ENCODE assay signal across 19 cellular contexts in genomic region chr11:128663824-128664223, GRCh38.
"Had no signal": no experiment of that assay in that cellular context is flagged by ENCODE, and none has a peak within 500 bp of the region (broad histone marks: within the 10 kb centered on the region; RNA-seq: fewer than 3 reads in every experiment).

No MANE protein-coding gene starts in this region.

- H3K36me3 Mint-ChIP-seq: natural killer cell treated with Interleukin-12 subunit alpha and Interleukin-12 subunit beta and Interleukin-15 and Interleukin-18, amount 100 ng/mL, for 72 hours had no signal

- H3K27ac ChIP-seq: brain microvascular endothelial cell, prostate gland, skin epidermis, transverse colon had no signal

- H3K4me3 Mint-ChIP-seq: natural killer cell treated with Interleukin-12 subunit alpha and Interleukin-12 subunit beta and Interleukin-15 and Interleukin-18, amount 100 ng/mL, for 72 hours; T-helper 2 cell treated with Interferon-gamma antibody and Interleukin-4, amounts not matched to agents 5 μg/mL and 100 μg/mL, for 36 hours had no signal

- DNase-seq: activated CD4-positive, alpha-beta T cell treated with anti-CD3 and anti-CD28 coated beads, Interleukin-2, amount 50 U/mL, for 4 hours; activated naive CD4-positive, alpha-beta T cell treated with Interleukin-2 at 50 U/mL for 16 hours; activated T-cell treated with anti-CD3 and anti-CD28 coated beads for 4 hours; anterior cingulate cortex; brain microvascular endothelial cell; effector memory CD4-positive, alpha-beta T cell; foreskin fibroblast; hypothalamus; left ventricle myocardium superior; mesenchymal stem cell; right cardiac atrium; stimulated activated CD4-positive, alpha-beta T cell treated with anti-CD3 and anti-CD28 coated beads, Interleukin-4, amount 100 ng/mL, for 4 hours; stimulated activated naive CD8-positive, alpha-beta T cell treated with anti-CD3 and anti-CD28 coated beads, Interleukin-15, Interleukin-2, amounts not matched to agents 100 U/mL and 50 U/mL, for 24 hours; transverse colon had no signal

- ATAC-seq: activated CD4-positive, CD25-positive, alpha-beta regulatory T cell treated with anti-CD3 and anti-CD28 coated beads, Interleukin-2, amount 50 U/mL, for 24 hours; left ventricle myocardium superior; natural killer cell treated with Interleukin-12 subunit alpha and Interleukin-12 subunit beta and Interleukin-15 and Interleukin-18, amount 100 ng/mL, for 72 hours; right cardiac atrium; stimulated activated naive CD8-positive, alpha-beta T cell treated with anti-CD3 and anti-CD28 coated beads, Interleukin-15, Interleukin-2, amounts not matched to agents 100 U/mL and 50 U/mL, for 24 hours had no signal

- H3K27ac Mint-ChIP-seq: T-helper 2 cell treated with Interferon-gamma antibody and Interleukin-4, amounts not matched to agents 5 μg/mL and 100 μg/mL, for 36 hours had no signal

- H3K9me3 Mint-ChIP-seq: natural killer cell treated with Interleukin-12 subunit alpha and Interleukin-12 subunit beta and Interleukin-15 and Interleukin-18, amount 100 ng/mL, for 72 hours; T-helper 2 cell treated with Interferon-gamma antibody and Interleukin-4, amounts not matched to agents 5 μg/mL and 100 μg/mL, for 36 hours had no signal
